1 cellular context compared by ENCODE assay signal in the genomic region with DNA sequence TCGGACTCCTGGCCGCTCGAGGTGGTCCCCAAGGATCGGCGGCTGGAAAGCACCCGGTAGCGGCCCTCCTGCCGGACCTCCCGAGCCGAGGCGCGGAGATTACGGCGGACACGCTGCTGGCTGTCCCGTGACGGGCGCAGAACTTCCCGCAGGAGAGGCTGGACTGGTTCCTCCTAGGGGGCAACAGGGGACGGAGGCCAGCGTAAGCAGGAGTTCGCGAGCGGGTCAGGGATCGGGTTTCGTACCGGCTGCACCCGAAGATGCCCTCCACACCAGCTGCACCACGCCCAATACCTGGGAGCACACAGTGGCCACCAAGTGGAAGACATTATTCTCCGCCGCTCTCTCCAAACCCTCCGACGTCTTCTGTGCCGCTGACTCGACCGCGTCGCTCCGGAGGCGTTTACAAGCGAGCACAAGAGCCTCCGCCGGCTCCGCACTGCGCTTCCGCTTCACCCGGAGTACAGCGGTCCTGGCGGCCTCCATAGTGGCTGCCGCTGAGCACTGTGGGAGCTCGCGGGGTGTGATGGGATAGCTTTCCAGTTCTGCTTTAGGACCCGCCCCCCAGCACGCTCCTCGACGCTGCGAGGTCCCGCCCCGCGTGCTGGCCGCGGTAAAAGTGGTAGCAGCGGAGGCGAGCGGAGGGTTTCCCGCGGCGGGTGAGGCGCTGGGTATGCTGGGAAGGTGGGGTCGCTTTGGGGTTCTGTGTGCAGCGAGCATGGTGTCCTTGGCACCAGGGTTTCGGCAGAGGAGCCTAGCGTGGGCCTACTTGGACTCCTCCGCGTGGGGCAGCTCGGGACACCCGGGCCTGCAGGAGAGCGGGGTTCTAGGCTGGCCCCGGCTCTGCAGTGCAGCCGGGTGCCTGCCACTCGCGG.
TF ChIP-seq lines count a peak whose summit lies in the region.

A gene with protein sequence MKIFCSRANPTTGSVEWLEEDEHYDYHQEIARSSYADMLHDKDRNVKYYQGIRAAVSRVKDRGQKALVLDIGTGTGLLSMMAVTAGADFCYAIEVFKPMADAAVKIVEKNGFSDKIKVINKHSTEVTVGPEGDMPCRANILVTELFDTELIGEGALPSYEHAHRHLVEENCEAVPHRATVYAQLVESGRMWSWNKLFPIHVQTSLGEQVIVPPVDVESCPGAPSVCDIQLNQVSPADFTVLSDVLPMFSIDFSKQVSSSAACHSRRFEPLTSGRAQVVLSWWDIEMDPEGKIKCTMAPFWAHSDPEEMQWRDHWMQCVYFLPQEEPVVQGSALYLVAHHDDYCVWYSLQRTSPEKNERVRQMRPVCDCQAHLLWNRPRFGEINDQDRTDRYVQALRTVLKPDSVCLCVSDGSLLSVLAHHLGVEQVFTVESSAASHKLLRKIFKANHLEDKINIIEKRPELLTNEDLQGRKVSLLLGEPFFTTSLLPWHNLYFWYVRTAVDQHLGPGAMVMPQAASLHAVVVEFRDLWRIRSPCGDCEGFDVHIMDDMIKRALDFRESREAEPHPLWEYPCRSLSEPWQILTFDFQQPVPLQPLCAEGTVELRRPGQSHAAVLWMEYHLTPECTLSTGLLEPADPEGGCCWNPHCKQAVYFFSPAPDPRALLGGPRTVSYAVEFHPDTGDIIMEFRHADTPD (plus strand): TSS at position 579 of the 875 bp plus-strand sequence. CDS start 4,961 bp downstream, outside the sequence.
Gene SLC7A6OS (minus strand): TSS at position 506 of the 875 bp plus-strand sequence. CDS start 20 bp downstream, at position 486.

TF ChIP-seq in K562, 482 proteins besides CTCF, POLR2A, EP300 and RAD21 (continued from another document and continues in another):
- TF ChIP-seq SMARCC2 (IDR thresholded peaks at IDR 0.05; ENCODE audit: low read depth) (no peak), KLF1 (tag; IDR thresholded peaks at IDR 0.05) (peak; percentile 42; the same call in 1 of the 2 replicates), KDM5B (IDR thresholded peaks at IDR 0.05; ENCODE audit: insufficient replicate concordance, low read depth, low read length) (peak; percentile 96), COPS2 (conservative IDR thresholded peaks at IDR 0.05) (no peak), ZFX (CRISPR knock-in tag; IDR thresholded peaks at IDR 0.05) (peak; percentile 93), SMC3 (conservative IDR thresholded peaks at IDR 0.05; ENCODE audit: insufficient read depth, low read depth, low read length) (peak; percentile 3; the same call in 1 of the 2 replicates), STAT5B (CRISPR knock-in tag; IDR thresholded peaks at IDR 0.05) (no peak), ZNF699 (CRISPR knock-in tag; IDR thresholded peaks at IDR 0.05; ENCODE audit: insufficient replicate concordance) (no peak), ZNF644 (tag; IDR thresholded peaks at IDR 0.05; ENCODE audit: low read depth) (no peak), ELK1 (CRISPR knock-in tag; IDR thresholded peaks at IDR 0.05) (no peak), EWSR1 (IDR thresholded peaks at IDR 0.05; ENCODE audit: borderline replicate concordance, low read depth, partially characterized antibody) (no peak), TCF3 (CRISPR knock-in tag; IDR thresholded peaks at IDR 0.05) (peak; percentile 23), BCL6 (CRISPR knock-in tag; IDR thresholded peaks at IDR 0.05) (no peak), ZNF695 (CRISPR knock-in tag; IDR thresholded peaks at IDR 0.05) (no peak), CBX5 (IDR thresholded peaks at IDR 0.05; ENCODE audit: borderline replicate concordance, low read depth) (no peak), NKRF (IDR thresholded peaks at IDR 0.05; ENCODE audit: borderline replicate concordance) (peak; percentile 93), NEUROD1 (IDR thresholded peaks at IDR 0.05; ENCODE audit: borderline replicate concordance, low read depth, low read length, partially characterized antibody) (peak; percentile 47), MED1 (CRISPR knock-in tag; IDR thresholded peaks at IDR 0.05; ENCODE audit: borderline replicate concordance) (no peak), MCM7 (IDR thresholded peaks at IDR 0.05) (no peak), ZBED1 (IDR thresholded peaks at IDR 0.05) (no peak), MBD1 (CRISPR knock-in tag; IDR thresholded peaks at IDR 0.05) (no peak), ZNF717 (CRISPR knock-in tag; IDR thresholded peaks at IDR 0.05) (no peak), KAT2B (IDR thresholded peaks at IDR 0.05; ENCODE audit: low read depth, low read length) (no peak), SMARCA5 (IDR thresholded peaks at IDR 0.05) (no peak), CSDE1 (IDR thresholded peaks at IDR 0.05) (0 out of 4 replicates have a peak, but pooled peaks of 1 of the 2 experiments have one; percentile 59), GTF2F1 (IDR thresholded peaks at IDR 0.05; ENCODE audit: low read depth, low read length) (no peak), PTRF (tag; IDR thresholded peaks at IDR 0.05) (no peak), RBM39 (optimal IDR thresholded peaks at IDR 0.05; ENCODE audit: low read depth, low read length) (no peak), KLF6 (CRISPR knock-in tag; IDR thresholded peaks at IDR 0.05; ENCODE audit: borderline replicate concordance) (no peak), PHF21A (IDR thresholded peaks at IDR 0.05; ENCODE audit: borderline replicate concordance, low read depth) (no peak), SMAD1 (IDR thresholded peaks at IDR 0.05; ENCODE audit: low read depth, low read length, partially characterized antibody) (no peak), MYNN (IDR thresholded peaks at IDR 0.05) (no peak), MYNN (CRISPR knock-in tag; IDR thresholded peaks at IDR 0.05) (no peak), BHLHE40 (IDR thresholded peaks at IDR 0.05; ENCODE audit: low read length) (peak; percentile 85), E2F1 (CRISPR knock-in tag; IDR thresholded peaks at IDR 0.05) (peak; percentile 93), ESRRB (CRISPR knock-in tag; IDR thresholded peaks at IDR 0.05; ENCODE audit: borderline replicate concordance) (no peak), ZNF212 (CRISPR knock-in tag; IDR thresholded peaks at IDR 0.05) (no peak), CBFB (CRISPR knock-in tag; IDR thresholded peaks at IDR 0.05) (no peak), WHSC1 (IDR thresholded peaks at IDR 0.05; ENCODE audit: low read length) (no peak)
- TF ChIP-seq, protein P1, sequence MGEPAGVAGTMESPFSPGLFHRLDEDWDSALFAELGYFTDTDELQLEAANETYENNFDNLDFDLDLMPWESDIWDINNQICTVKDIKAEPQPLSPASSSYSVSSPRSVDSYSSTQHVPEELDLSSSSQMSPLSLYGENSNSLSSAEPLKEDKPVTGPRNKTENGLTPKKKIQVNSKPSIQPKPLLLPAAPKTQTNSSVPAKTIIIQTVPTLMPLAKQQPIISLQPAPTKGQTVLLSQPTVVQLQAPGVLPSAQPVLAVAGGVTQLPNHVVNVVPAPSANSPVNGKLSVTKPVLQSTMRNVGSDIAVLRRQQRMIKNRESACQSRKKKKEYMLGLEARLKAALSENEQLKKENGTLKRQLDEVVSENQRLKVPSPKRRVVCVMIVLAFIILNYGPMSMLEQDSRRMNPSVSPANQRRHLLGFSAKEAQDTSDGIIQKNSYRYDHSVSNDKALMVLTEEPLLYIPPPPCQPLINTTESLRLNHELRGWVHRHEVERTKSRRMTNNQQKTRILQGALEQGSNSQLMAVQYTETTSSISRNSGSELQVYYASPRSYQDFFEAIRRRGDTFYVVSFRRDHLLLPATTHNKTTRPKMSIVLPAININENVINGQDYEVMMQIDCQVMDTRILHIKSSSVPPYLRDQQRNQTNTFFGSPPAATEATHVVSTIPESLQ (CRISPR knock-in tag; IDR thresholded peaks at IDR 0.05): peak; percentile 94
- TF ChIP-seq, protein P2, sequence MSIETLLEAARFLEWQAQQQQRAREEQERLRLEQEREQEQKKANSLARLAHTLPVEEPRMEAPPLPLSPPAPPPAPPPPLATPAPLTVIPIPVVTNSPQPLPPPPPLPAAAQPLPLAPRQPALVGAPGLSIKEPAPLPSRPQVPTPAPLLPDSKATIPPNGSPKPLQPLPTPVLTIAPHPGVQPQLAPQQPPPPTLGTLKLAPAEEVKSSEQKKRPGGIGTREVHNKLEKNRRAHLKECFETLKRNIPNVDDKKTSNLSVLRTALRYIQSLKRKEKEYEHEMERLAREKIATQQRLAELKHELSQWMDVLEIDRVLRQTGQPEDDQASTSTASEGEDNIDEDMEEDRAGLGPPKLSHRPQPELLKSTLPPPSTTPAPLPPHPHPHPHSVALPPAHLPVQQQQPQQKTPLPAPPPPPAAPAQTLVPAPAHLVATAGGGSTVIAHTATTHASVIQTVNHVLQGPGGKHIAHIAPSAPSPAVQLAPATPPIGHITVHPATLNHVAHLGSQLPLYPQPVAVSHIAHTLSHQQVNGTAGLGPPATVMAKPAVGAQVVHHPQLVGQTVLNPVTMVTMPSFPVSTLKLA (conservative IDR thresholded peaks at IDR 0.05): peak; percentile 89 to 96
- TF ChIP-seq, protein P3, sequence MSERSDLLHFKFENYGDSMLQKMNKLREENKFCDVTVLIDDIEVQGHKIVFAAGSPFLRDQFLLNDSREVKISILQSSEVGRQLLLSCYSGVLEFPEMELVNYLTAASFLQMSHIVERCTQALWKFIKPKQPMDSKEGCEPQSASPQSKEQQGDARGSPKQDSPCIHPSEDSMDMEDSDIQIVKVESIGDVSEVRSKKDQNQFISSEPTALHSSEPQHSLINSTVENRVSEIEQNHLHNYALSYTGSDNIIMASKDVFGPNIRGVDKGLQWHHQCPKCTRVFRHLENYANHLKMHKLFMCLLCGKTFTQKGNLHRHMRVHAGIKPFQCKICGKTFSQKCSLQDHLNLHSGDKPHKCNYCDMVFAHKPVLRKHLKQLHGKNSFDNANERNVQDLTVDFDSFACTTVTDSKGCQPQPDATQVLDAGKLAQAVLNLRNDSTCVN (CRISPR knock-in tag; IDR thresholded peaks at IDR 0.05): 0 out of 2 replicates have a peak, but pooled peaks have one; percentile 5
- TF ChIP-seq, protein P4, sequence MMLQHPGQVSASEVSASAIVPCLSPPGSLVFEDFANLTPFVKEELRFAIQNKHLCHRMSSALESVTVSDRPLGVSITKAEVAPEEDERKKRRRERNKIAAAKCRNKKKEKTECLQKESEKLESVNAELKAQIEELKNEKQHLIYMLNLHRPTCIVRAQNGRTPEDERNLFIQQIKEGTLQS (IDR thresholded peaks at IDR 0.05): no peak
- TF ChIP-seq, protein P4 (CRISPR knock-in tag; conservative IDR thresholded peaks at IDR 0.05): no peak
- TF ChIP-seq, protein P5, sequence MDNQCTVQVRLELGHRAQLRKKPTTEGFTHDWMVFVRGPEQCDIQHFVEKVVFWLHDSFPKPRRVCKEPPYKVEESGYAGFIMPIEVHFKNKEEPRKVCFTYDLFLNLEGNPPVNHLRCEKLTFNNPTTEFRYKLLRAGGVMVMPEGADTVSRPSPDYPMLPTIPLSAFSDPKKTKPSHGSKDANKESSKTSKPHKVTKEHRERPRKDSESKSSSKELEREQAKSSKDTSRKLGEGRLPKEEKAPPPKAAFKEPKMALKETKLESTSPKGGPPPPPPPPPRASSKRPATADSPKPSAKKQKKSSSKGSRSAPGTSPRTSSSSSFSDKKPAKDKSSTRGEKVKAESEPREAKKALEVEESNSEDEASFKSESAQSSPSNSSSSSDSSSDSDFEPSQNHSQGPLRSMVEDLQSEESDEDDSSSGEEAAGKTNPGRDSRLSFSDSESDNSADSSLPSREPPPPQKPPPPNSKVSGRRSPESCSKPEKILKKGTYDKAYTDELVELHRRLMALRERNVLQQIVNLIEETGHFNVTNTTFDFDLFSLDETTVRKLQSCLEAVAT (IDR thresholded peaks at IDR 0.05): no peak
